ENCODE assay signal across 8 cellular contexts in the genomic region with DNA sequence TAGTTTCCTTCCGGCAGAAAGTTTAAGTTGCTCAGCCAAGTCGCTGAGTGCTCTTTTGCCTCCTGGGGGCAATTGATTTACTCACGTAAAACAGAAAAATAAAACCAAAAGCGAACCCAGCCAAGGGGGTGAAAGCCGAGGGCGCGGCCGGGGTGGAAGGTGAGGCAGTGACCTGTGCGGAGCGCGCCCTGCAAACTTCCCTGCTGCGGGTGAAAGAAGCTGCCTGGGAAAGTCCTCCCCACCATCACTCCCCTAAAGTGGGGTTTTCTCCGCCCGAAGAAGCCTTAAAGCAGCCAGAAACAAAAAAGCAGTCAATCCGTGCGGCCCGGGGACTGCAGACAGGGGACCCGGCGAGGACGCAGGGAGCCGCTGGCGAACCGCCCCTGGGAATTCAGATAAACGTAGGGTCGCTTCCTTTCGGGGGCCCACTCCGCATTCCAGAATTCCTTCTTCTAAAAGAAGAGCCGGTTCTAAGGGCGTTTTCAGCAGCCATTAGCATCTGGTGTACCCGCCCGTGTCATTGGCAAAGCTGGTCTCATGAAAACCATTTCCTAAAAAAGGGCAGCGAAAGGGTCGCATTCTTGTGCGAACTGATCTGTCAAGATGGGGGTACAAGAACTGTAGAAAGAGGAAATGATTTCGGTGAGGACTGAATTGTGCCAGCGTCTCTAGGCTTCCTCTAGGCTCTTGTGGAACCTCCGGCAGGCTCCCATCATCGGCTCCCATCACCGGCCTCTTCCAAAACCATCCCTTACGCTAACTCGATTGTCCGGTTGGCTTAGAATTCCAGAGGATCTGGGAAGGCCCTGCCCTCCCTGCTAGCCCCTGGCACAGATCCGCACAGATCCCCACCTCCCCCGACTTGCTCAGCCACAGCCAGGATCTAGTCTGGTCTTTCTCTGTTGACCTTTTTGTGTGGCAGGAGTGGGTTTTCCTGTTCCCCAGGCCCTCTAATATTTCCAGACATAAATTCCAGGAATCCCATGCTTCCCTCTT. TPM values are rescaled to one million over a fixed set of nuclear protein-coding genes. Genes with fewer than 3 reads are reported as not detected.
DNase-seq lines count a peak whose midpoint lies in the region; ATAC-seq and TF ChIP-seq lines count a peak whose summit lies in the region.

No MANE protein-coding gene starts in this region.

- TF ChIP-seq POLR2A in tibial nerve (IDR thresholded peaks at IDR 0.05): no peak

- TF ChIP-seq EP300 in tibial nerve (IDR thresholded peaks at IDR 0.05): no peak

- no peaks in the 10 kb centered on the region for H3K27me3 ChIP-seq in tibial nerve

- H3K4me1 ChIP-seq in tibial nerve: peaks cover 0 to 36% (median 8%) of the 10 kb centered on the region in 4 donors

- H3K27ac ChIP-seq in tibial nerve: peak overlapping the region; percentile 77 to 95 (median 92)

- H3K4me3 ChIP-seq in GM08714 (ENCODE audit: low read length) (peak overlapping the region; percentile 65), tibial nerve (peak overlapping the region; percentile 82 to 97 (median 90))

- WGBS in tibial nerve, 2 donors: 6 to 11% methylated on average over 44 of the region's 44 CpGs

- H3K36me3 ChIP-seq in tibial nerve: no peaks in the 10 kb centered on the region

- DNase-seq in NOMO-1 treated with dmso at 0.1 percent for 144 hours (lab: John Stamatoyannopoulos, UW; ENCODE audit: unreplicated experiment) (peak; percentile 26), dermis blood vessel endothelial cell (peak; percentile 30), lung microvascular endothelial cell (ENCODE audit: low read depth in 2 of 2) (peak; percentile 15 to 25), tibial nerve (ENCODE audit: low spot score in 2 of 2) (no peak)
- DNase-seq in activated effector memory CD4-positive, alpha-beta T cell treated with Interleukin-2 at 50 U/mL for 16 hours: no peak
- no peak for DNase-seq in central memory CD4-positive, alpha-beta T cell

- no peak for TF ChIP-seq CTCF in tibial nerve (IDR thresholded peaks at IDR 0.05)

- H3K9me3 ChIP-seq in tibial nerve: no peaks in the 10 kb centered on the region

- ATAC-seq in GM21447 (IDR thresholded peaks at IDR 0.05; ENCODE audit: unreplicated experiment): no peak

RNA-seq across cellular contexts. Expression of gene RAB31, which starts 1.1 kb away (rescaled TPM):
- total RNA-seq in dermis blood vessel endothelial cell (27.2 and 44.3 TPM in 2 replicates), lung microvascular endothelial cell (28.8 and 44.0 TPM in 2 replicates), tibial nerve (10 to 100 TPM; 27.1 to 54.4 (median 44.3) TPM)

Comparison
In these comparisons a context has a peak if more than half of its experiments do, and no peak if none do; other contexts are left out.
1. DNase-seq: peak in NOMO-1 treated with dmso at 0.1 percent for 144 hours (single experiment), dermis blood vessel endothelial cell (single experiment) and lung microvascular endothelial cell (2 of 2); none in tibial nerve (0 of 2), activated effector memory CD4-positive, alpha-beta T cell treated with Interleukin-2 at 50 U/mL for 16 hours (single experiment) and central memory CD4-positive, alpha-beta T cell (single experiment).